ENCODE assay signal across 13 cellular contexts in the genomic region with DNA sequence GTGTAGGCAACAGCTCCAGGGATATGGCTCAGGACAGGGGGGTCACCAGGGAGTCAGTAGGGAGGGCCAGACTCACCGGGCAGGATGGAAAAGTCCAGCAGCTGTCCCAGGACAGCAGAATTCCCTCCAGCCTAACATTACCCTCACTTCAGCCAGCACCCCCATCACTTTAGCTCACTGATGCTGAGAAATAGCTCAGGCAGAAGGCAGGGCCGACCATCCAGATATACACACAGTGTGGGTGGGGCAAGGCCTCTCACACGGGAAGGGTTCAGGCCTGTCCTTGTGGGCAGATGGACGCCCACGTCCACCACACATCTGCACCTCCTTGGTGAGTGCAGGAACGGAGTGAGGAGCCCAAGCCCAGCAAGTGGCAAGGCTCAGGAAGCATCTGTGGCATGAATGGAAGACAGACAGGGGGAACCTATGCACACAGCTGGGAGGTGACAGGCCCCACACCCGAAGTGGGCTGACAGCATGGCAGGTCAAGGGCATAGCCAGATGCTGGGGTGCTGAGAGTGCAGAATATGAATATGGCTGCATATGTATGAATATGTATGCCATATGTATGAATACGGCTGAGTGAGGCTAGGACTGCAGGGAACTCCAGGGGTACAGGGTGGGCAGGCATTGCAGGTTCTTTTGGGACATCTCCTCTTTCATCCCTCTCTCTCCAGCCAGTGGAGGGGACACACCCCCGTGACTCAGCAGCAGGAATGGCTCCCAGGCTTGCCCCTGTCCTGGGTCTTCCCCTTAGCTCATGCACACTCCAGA. TPM values are rescaled to one million over a fixed set of nuclear protein-coding genes. Genes with fewer than 3 reads are reported as not detected.
DNase-seq lines count a peak whose midpoint lies in the region; ATAC-seq, FAIRE-seq and TF ChIP-seq lines count a peak whose summit lies in the region.
"Had no signal": no experiment of that assay in that cellular context is flagged by ENCODE, and none has a peak within 500 bp of the region (broad histone marks: within the 10 kb centered on the region; RNA-seq: fewer than 3 reads in every experiment).

No MANE protein-coding gene starts in this region.

- H2AFZ ChIP-seq in K562 (ENCODE audit: low read depth, low read length) (no peak overlapping the region), neural progenitor cell (replicated peaks) (no peak overlapping the region)

- no TSS peak for BruUV-seq in K562 (replicated peaks; lab: Mats Ljungman, UMichigan)

- H3K9me3 ChIP-seq in cardiac muscle cell (ENCODE audit: low read depth) (no peaks in the 10 kb centered on the region), K562 (replicated peaks; ENCODE audit: control insufficient read depth, insufficient read depth, low read depth, low read length) (no peaks in the 10 kb centered on the region), lower lobe of right lung (no peaks in the 10 kb centered on the region), aorta (ENCODE audit: control insufficient read depth, low read length) (no peaks in the 10 kb centered on the region), neural progenitor cell (ENCODE audit: low read depth) (no peaks in the 10 kb centered on the region)

- in situ Hi-C loops in K562 (cut with MboI): no loop called here

- H3K36me3 ChIP-seq in cardiac muscle cell: no peaks in the 10 kb centered on the region
- H3K36me3 ChIP-seq in K562 (ENCODE audit: control insufficient read depth, insufficient read depth, low read length): 0 out of 3 replicates have a peak, but pooled peaks cover 3% of the 10 kb centered on the region
- H3K36me3 ChIP-seq in lower lobe of right lung: no peaks in the 10 kb centered on the region
- no peaks in the 10 kb centered on the region for H3K36me3 ChIP-seq in aorta (ENCODE audit: control insufficient read depth in 1 of 2, insufficient read depth in 2 of 2, low read length in 1 of 2)
- H3K36me3 ChIP-seq in neural progenitor cell: no peaks in the 10 kb centered on the region

- H3K4me3 Mint-ChIP-seq in neural progenitor cell: no peak overlapping the region

- H3K9me3 Mint-ChIP-seq in neural progenitor cell: peaks cover 4% of the 10 kb centered on the region

- H3K79me2 ChIP-seq in K562 (ENCODE audit: control insufficient read depth, insufficient read depth, low read length): peaks cover 92% of the 10 kb centered on the region
- H3K79me2 ChIP-seq in neural progenitor cell (ENCODE audit: low read depth): peaks cover 95% of the 10 kb centered on the region

- TF ChIP-seq POLR2A in K562 (conservative IDR thresholded peaks at IDR 0.05): no peak

- intact Hi-C loops in Right ventricle myocardium superior (cut with DNase I) (no loop called here), K562 (cut with micrococcal nuclease) (no loop called here), lower lobe of right lung (cut with DNase I) (no loop called here), aorta (cut with DNase I) (no loop called here)

- no peak for TF ChIP-seq RAD21 in K562 (CRISPR knock-in tag; conservative IDR thresholded peaks at IDR 0.05 in 1 of 2, IDR thresholded peaks at IDR 0.05 in 1 of 2)

- peaks cover 13% of the 10 kb centered on the region for H3K9me1 ChIP-seq in K562 (ENCODE audit: control insufficient read depth, insufficient read depth, low read length)

- H4K20me1 ChIP-seq in K562 (replicated peaks; ENCODE audit: control insufficient read depth, insufficient read depth, low read length): peaks cover 28% of the 10 kb centered on the region
- H4K20me1 ChIP-seq in neural progenitor cell (ENCODE audit: low read depth): peaks cover 22% of the 10 kb centered on the region

- peaks cover 19% of the 10 kb centered on the region for H3K4me1 Mint-ChIP-seq in neural progenitor cell

- H3K36me3 Mint-ChIP-seq in neural progenitor cell: peaks cover 12% of the 10 kb centered on the region

- peak overlapping the region; percentile 8 for H3K4me2 ChIP-seq in K562 (ENCODE audit: insufficient read depth, low read length)
- H3K4me2 ChIP-seq in neural progenitor cell: no peak overlapping the region

- CTCF ChIA-PET in K562 (lab: Yijun Ruan, JAX; ENCODE audit: low intra/inter-chr PET ratio): no interaction called here

- TF ChIP-seq EP300 in K562 (IDR thresholded peaks at IDR 0.05; ENCODE audit: low read length): no peak

- H3K27me3 Mint-ChIP-seq in neural progenitor cell (ENCODE audit: insufficient read depth, low read depth): no peaks in the 10 kb centered on the region

- no peak overlapping the region for H3K4me3 ChIP-seq in cardiac muscle cell
- no peak overlapping the region for H3K4me3 ChIP-seq in K562
- H3K4me3 ChIP-seq in lower lobe of right lung: no peak overlapping the region
- H3K4me3 ChIP-seq in aorta (ENCODE audit: low read length in 2 of 2): no peak overlapping the region
- H3K4me3 ChIP-seq in neural progenitor cell: no peak overlapping the region

- no peak overlapping the region for H3K27ac Mint-ChIP-seq in neural progenitor cell

- H3K27me3 ChIP-seq in cardiac muscle cell (no peaks in the 10 kb centered on the region), K562 (ENCODE audit: control insufficient read depth in 2 of 2, insufficient read depth in 2 of 2, low read length in 2 of 2) (no peaks in the 10 kb centered on the region), lower lobe of right lung (ENCODE audit: low read depth) (no peaks in the 10 kb centered on the region), aorta (ENCODE audit: control insufficient read depth in 1 of 2, insufficient read depth in 2 of 2, low read length in 1 of 2) (no peaks in the 10 kb centered on the region), neural progenitor cell (no peaks in the 10 kb centered on the region)

- H3F3A ChIP-seq in neural progenitor cell (ENCODE audit: low read depth): no peaks in the 10 kb centered on the region

- TF ChIP-seq CTCF in cardiac muscle cell (IDR thresholded peaks at IDR 0.05; ENCODE audit: low read depth, low read length) (no peak), K562 (IDR thresholded peaks at IDR 0.05 in 2 of 3, conservative IDR thresholded peaks at IDR 0.05 in 1 of 3; ENCODE audit: insufficient read depth in 2 of 3, low read depth in 1 of 3, low read length in 3 of 3) (no peak), lower lobe of right lung (IDR thresholded peaks at IDR 0.05) (no peak), omental fat pad (IDR thresholded peaks at IDR 0.05) (no peak), neural progenitor cell (IDR thresholded peaks at IDR 0.05) (no peak)

- POLR2A ChIA-PET in K562 (lab: Yijun Ruan, JAX): interaction anchor here (1.1 to 2.0 kb wide), 2 partner anchors 14 to 16 kb away, joined by 3 to 10 read pairs; a partner anchor contains a TSS

- H3K27ac ChIP-seq in cardiac muscle cell: peak overlapping the region; percentile 43
- peak overlapping the region; percentile 16; the same call in 1 of the 3 replicates for H3K27ac ChIP-seq in K562 (ENCODE audit: extremely low read depth, low read depth, low read length)
- H3K27ac ChIP-seq in lower lobe of right lung: peak overlapping the region; percentile 51
- no peak overlapping the region for H3K27ac ChIP-seq in aorta (ENCODE audit: low read depth in 1 of 2, low read length in 2 of 2)
- no peak overlapping the region for H3K27ac ChIP-seq in neural progenitor cell

- peaks cover 9% of the 10 kb centered on the region for H3K4me1 ChIP-seq in cardiac muscle cell (ENCODE audit: low read depth)
- peaks cover 40 to 43% of the 10 kb centered on the region in 2 experiments for H3K4me1 ChIP-seq in K562 (replicated peaks in 1 of 2; ENCODE audit: control insufficient read depth in 2 of 2, insufficient read depth in 2 of 2, low read length in 2 of 2)
- H3K4me1 ChIP-seq in lower lobe of right lung: peaks cover 60% of the 10 kb centered on the region
- no peaks in the 10 kb centered on the region for H3K4me1 ChIP-seq in aorta (ENCODE audit: control insufficient read depth in 1 of 2, insufficient read depth in 2 of 2, low read length in 2 of 2)
- peaks cover 13% of the 10 kb centered on the region for H3K4me1 ChIP-seq in neural progenitor cell

- H3K9ac ChIP-seq in K562 (ENCODE audit: insufficient read depth in 1 of 2, low read depth in 2 of 2, low read length in 2 of 2) (peak overlapping the region in 1 of 2 experiments; percentile 70; a peak in 2 of 4 replicates), neural progenitor cell (no peak overlapping the region)

- FAIRE-seq in K562 (lab: Jason Lieb, UNC): peak; percentile 37

- ATAC-seq in Right ventricle myocardium superior (ENCODE audit: poor library complexity): no peak
- peak; percentile 61 for ATAC-seq in K562
- ATAC-seq in lower lobe of right lung: no peak
- ATAC-seq in aorta (ENCODE audit: low FRiP score): peak; percentile 16
- no peak for ATAC-seq in HG03139 (IDR thresholded peaks at IDR 0.05; ENCODE audit: unreplicated experiment)
- no peak for ATAC-seq in omental fat pad (ENCODE audit: low FRiP score)

- 59% methylated on average over 9 of the region's 9 CpGs for WGBS in K562 (ENCODE audit: insufficient coverage, low coverage, missing lambda C conversion rate)
- WGBS in aorta, 2 donors: 61 to 65% methylated on average over 9 of the region's 9 CpGs

- DNase-seq in cardiac muscle cell (ENCODE audit: low read depth in 1 of 2, low spot score in 1 of 2): no peak
- no peak for DNase-seq in Right ventricle myocardium superior
- peak in 3 of 4 experiments; percentile 30 to 32 (median 31) for DNase-seq in K562 (ENCODE audit: extremely low read depth in 1 of 4, low spot score in 3 of 4)
- DNase-seq in lower lobe of right lung: no peak
- DNase-seq in aorta: peak in 1 of 2 donors; percentile 76
- DNase-seq in omental fat pad (ENCODE audit: low spot score): no peak
- DNase-seq in neural progenitor cell (ENCODE audit: low spot score): no peak
- DNase-seq: activated CD4-positive, alpha-beta T cell treated with anti-CD3 and anti-CD28 coated beads for 4 hours; activated naive CD4-positive, alpha-beta T cell treated with Interleukin-2 at 50 U/mL for 16 hours; NCI-H2081 treated with DMSO at 0.1 percent for 48 hours; SHP77 treated with DMSO at 0.1 percent for 48 hours; stimulated activated CD4-positive, alpha-beta T cell treated with anti-CD3 and anti-CD28 coated beads, Interleukin-4, amount 100 ng/mL, for 4 hours had no signal

RNA-seq across cellular contexts. Expression of a gene that starts 17.0 kb away (rescaled TPM):
- total RNA-seq in cardiac muscle cell (34.9 and 36.5 TPM in 2 replicates), Right ventricle myocardium superior (33.2 TPM), K562 (2014; rRNA removed) (18.8 and 20.9 TPM in 2 replicates), K562 (2014; rRNA removed; fragmentation: Illumina TruSeq; extraction: Trizol) (10.3 and 11.8 TPM in 2 replicates), K562 (2015; rRNA removed; fragmentation: Illumina TruSeq; extraction: Trizol) (16.9 and 17.9 TPM in 2 replicates), K562 (2021) (22.4 and 23.4 TPM in 2 replicates), lower lobe of right lung (34.9 TPM), aorta (10 to 100 TPM; 32.4 to 37.2 TPM), omental fat pad (10 to 100 TPM; 28.3 to 54.0 (median 44.2) TPM), neural progenitor cell (ENCODE audit: low replicate concordance) (15.1 and 22.9 TPM in 2 replicates)
- polyA plus RNA-seq in cardiac muscle cell (19.0 and 23.8 TPM in 2 replicates), K562 (2011; rRNA removed) (6.1 and 6.6 TPM in 2 replicates), K562 (2014; fragmentation: Illumina TruSeq; extraction: Trizol) (11.0 and 12.7 TPM in 2 replicates), K562 (2014; fragmentation: Nextera tagmentation; extraction: Ambion mirVana) (1 to 10 TPM; 3.6 to 4.3 TPM), K562 (2014; rRNA removed) (12.1 and 14.1 TPM in 2 replicates), aorta (10 to 100 TPM in 1 of 2 donors, 1 to 10 TPM in 1; 8.9 to 16.1 TPM)
- total RNA-seq in K562 (2011; cell fraction: chromatin; rRNA removed; ENCODE audit: low replicate concordance): 11.6 and 16.6 TPM in 2 replicates
- total RNA-seq in K562 (2011; cell fraction: nucleolus; rRNA removed): 8.3 and 9.7 TPM in 2 replicates
- total RNA-seq in K562 (2011; cell fraction: nucleoplasm; rRNA removed): 13.4 and 19.4 TPM in 2 replicates
- polyA plus RNA-seq in K562 (2011; cell fraction: cytosol; rRNA removed): 6.7 and 7.1 TPM in 2 replicates
- polyA plus RNA-seq in K562 (2011; cell fraction: nucleus; rRNA removed): 19.7 and 24.3 TPM in 2 replicates
- 13.0 and 13.4 TPM in 2 replicates for polyA plus RNA-seq in K562 (2012)
- polyA minus RNA-seq in K562 (2011; rRNA and poly(A)+ RNA removed): 4.7 and 6.5 TPM in 2 replicates
- polyA minus RNA-seq in K562 (2011; cell fraction: cytosol; rRNA and poly(A)+ RNA removed): 6.4 and 8.6 TPM in 2 replicates
- 7.7 and 8.9 TPM in 2 replicates for polyA minus RNA-seq in K562 (2011; cell fraction: nucleus; rRNA and poly(A)+ RNA removed)

Comparison
In these comparisons a context has a peak if more than half of its experiments do, and no peak if none do; other contexts are left out.
1. DNase-seq: peak in K562 (3 of 4); none in cardiac muscle cell (0 of 2), Right ventricle myocardium superior (single experiment), lower lobe of right lung (single experiment), omental fat pad (single experiment) and neural progenitor cell (single experiment).
2. H3K27ac ChIP-seq: peak in cardiac muscle cell (single experiment), K562 (single experiment) and lower lobe of right lung (single experiment); none in aorta (0 of 2) and neural progenitor cell (single experiment).
3. ATAC-seq: peak in K562 (single experiment) and aorta (single experiment); none in Right ventricle myocardium superior (single experiment), lower lobe of right lung (0 of 2), HG03139 (single experiment) and omental fat pad (single experiment).